ENCODE assay signal across 20 cellular contexts in the genomic region with DNA sequence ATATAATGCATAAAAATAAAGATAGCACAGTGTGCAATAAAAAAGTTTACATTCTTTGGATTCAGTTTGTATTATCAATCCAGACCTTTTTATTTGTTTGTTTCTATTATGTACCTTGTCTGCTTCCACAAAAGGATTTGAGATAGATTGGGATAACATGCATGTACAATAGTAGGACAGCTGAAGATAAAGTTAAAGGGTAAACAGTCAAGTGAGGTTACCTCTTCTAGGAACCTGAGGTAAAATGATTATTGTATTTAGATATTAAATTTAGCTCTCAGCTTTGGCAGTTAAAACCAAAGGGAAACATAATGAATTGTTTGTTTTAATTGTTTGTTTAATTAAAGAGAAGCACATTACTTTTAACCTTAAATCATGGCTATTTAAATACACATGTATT.
DNase-seq lines count a peak whose midpoint lies in the region; ATAC-seq and TF ChIP-seq lines count a peak whose summit lies in the region.
"Had no signal": no experiment of that assay in that cellular context is flagged by ENCODE, and none has a peak within 500 bp of the region (broad histone marks: within the 10 kb centered on the region; RNA-seq: fewer than 3 reads in every experiment).

No MANE protein-coding gene starts in this region.

- no peak overlapping the region for H3K4me3 ChIP-seq in cardiac muscle cell
- no peak overlapping the region for H3K4me3 ChIP-seq in right atrium auricular region
- H3K4me3 ChIP-seq in OCI-LY7 (ENCODE audit: low read depth, low read length, poor library complexity, severe bottlenecking): no peak overlapping the region
- H3K4me3 ChIP-seq: SJSA1 had no signal

- no TSS peak for BruUV-seq in OCI-LY7 (replicated peaks; lab: Mats Ljungman, UMichigan)

- H3K27me3 ChIP-seq in cardiac muscle cell: no peaks in the 10 kb centered on the region
- H3K27me3 ChIP-seq in right atrium auricular region: no peaks in the 10 kb centered on the region
- H3K27me3 ChIP-seq: SJSA1 had no signal

- H3K9me2 ChIP-seq in OCI-LY7 (ENCODE audit: insufficient read depth, low read length): no peaks in the 10 kb centered on the region

- no peaks in the 10 kb centered on the region for H4K20me1 ChIP-seq in OCI-LY7 (ENCODE audit: insufficient read depth, low read length)

- H3K36me3 ChIP-seq in cardiac muscle cell (no peaks in the 10 kb centered on the region), right atrium auricular region (no peaks in the 10 kb centered on the region), OCI-LY7 (ENCODE audit: insufficient read depth, low read length) (peaks cover 52% of the 10 kb centered on the region)
- H3K36me3 ChIP-seq: SJSA1 had no signal

- TF ChIP-seq CTCF in cardiac muscle cell (IDR thresholded peaks at IDR 0.05; ENCODE audit: low read depth, low read length): no peak
- TF ChIP-seq CTCF in right atrium auricular region (IDR thresholded peaks at IDR 0.05): no peak
- no peak for TF ChIP-seq CTCF in OCI-LY7 (conservative IDR thresholded peaks at IDR 0.05; ENCODE audit: low read length)
- TF ChIP-seq CTCF in endothelial cell (IDR thresholded peaks at IDR 0.05; ENCODE audit: unreplicated experiment): no peak

- CTCF ChIA-PET in OCI-LY7 (lab: Charles Lee; ENCODE audit: unreplicated experiment): no interaction called here

- H3K27ac ChIP-seq in cardiac muscle cell (peak overlapping the region; percentile 5), right atrium auricular region (no peak overlapping the region), OCI-LY7 (ENCODE audit: low read depth, low read length, poor library complexity, severe bottlenecking) (peak overlapping the region; percentile 99)
- H3K27ac ChIP-seq: 22Rv1, SJSA1 had no signal

- peaks cover 84% of the 10 kb centered on the region for H3K79me2 ChIP-seq in OCI-LY7 (ENCODE audit: insufficient read depth, low read depth, low read length)

- POLR2A ChIA-PET in OCI-LY7 (lab: Charles Lee): interaction anchor here (0.6 to 12.0 kb wide), 14 partner anchors 8 to 192 kb away, joined by 3 to 269 read pairs (median 3); no protein-coding TSS in a partner anchor

- H3K9me3 ChIP-seq in cardiac muscle cell (ENCODE audit: low read depth) (no peaks in the 10 kb centered on the region), right atrium auricular region (peaks cover 0 to 8% of the 10 kb centered on the region in 2 donors), OCI-LY7 (ENCODE audit: low read length) (peaks cover 15% of the 10 kb centered on the region; the same call in 1 of the 2 replicates)
- H3K9me3 ChIP-seq: SJSA1 had no signal

- H3K36me3 Mint-ChIP-seq in memory B cell (peaks cover 42% of the 10 kb centered on the region), endothelial cell (ENCODE audit: low read depth, unreplicated experiment) (peaks cover 3% of the 10 kb centered on the region)

- DNase-seq in cardiac muscle cell (ENCODE audit: low read depth in 1 of 2, low spot score in 1 of 2): no peak
- DNase-seq in right atrium auricular region (ENCODE audit: low spot score): no peak
- DNase-seq in OCI-LY7 (ENCODE audit: low spot score): no peak
- no peak for DNase-seq in memory B cell (ENCODE audit: low spot score in 2 of 2)
- no peak for DNase-seq in endothelial cell (ENCODE audit: low spot score)
- DNase-seq in kidney glomerular epithelial cell (lab: John Stamatoyannopoulos, UW): no peak
- no peak for DNase-seq in NCI-H82 treated with DMSO at 0.1 percent for 48 hours (lab: John Stamatoyannopoulos, UW; ENCODE audit: unreplicated experiment)
- DNase-seq in activated CD8-positive, alpha-beta memory T cell treated with anti-CD3 and anti-CD28 coated beads, Interleukin-2, amount 50 U/mL, for 48 hours: no peak
- DNase-seq: ACHN, GDM1, KBM-7, NCI-H1694, NCI-H2081, NCI-H2171, NCI-H524 treated with DMSO at 0.1 percent for 48 hours, NCI-H82 had no signal

- H3K4me1 Mint-ChIP-seq in memory B cell (peaks cover 62% of the 10 kb centered on the region), endothelial cell (ENCODE audit: unreplicated experiment) (peaks cover 38% of the 10 kb centered on the region)

- peak overlapping the region; percentile 72 for H3K4me2 ChIP-seq in OCI-LY7 (ENCODE audit: low read length)

- peaks cover 7% of the 10 kb centered on the region for H3K9me3 Mint-ChIP-seq in memory B cell
- H3K9me3 Mint-ChIP-seq in endothelial cell (ENCODE audit: unreplicated experiment): no peaks in the 10 kb centered on the region

- H3K27me3 Mint-ChIP-seq in memory B cell (no peaks in the 10 kb centered on the region), endothelial cell (ENCODE audit: unreplicated experiment) (peaks cover 7% of the 10 kb centered on the region)

- ATAC-seq in memory B cell (ENCODE audit: low read depth): no peak
- ATAC-seq: HCT116 had no signal

- H3K27ac Mint-ChIP-seq in memory B cell (peak overlapping the region; percentile 31), endothelial cell (ENCODE audit: unreplicated experiment) (no peak overlapping the region)
- H3K27ac Mint-ChIP-seq: CD14-positive monocyte had no signal

- H3K4me3 Mint-ChIP-seq in memory B cell (no peak overlapping the region), endothelial cell (ENCODE audit: unreplicated experiment) (no peak overlapping the region)
- H3K4me3 Mint-ChIP-seq: CD14-positive monocyte had no signal

- H3K4me1 ChIP-seq in cardiac muscle cell (ENCODE audit: low read depth) (peaks cover 41% of the 10 kb centered on the region), right atrium auricular region (peaks cover 0 to 16% of the 10 kb centered on the region in 2 donors), OCI-LY7 (ENCODE audit: insufficient read depth, low read length, poor library complexity, severe bottlenecking) (peaks cover 82% of the 10 kb centered on the region)

- intact Hi-C loops in OCI-LY7 (cut with micrococcal nuclease; ENCODE audit: unreplicated experiment): no loop called here

- H2AFZ ChIP-seq in OCI-LY7 (ENCODE audit: low read length): no peak overlapping the region

Comparison
In these comparisons a context has a peak if more than half of its experiments do, and no peak if none do; other contexts are left out.
1. H3K27ac ChIP-seq: peak in cardiac muscle cell (single experiment) and OCI-LY7 (single experiment); none in right atrium auricular region (0 of 2).